Comparison of ENCODE assay signal across 12 cellular contexts in the genomic region with DNA sequence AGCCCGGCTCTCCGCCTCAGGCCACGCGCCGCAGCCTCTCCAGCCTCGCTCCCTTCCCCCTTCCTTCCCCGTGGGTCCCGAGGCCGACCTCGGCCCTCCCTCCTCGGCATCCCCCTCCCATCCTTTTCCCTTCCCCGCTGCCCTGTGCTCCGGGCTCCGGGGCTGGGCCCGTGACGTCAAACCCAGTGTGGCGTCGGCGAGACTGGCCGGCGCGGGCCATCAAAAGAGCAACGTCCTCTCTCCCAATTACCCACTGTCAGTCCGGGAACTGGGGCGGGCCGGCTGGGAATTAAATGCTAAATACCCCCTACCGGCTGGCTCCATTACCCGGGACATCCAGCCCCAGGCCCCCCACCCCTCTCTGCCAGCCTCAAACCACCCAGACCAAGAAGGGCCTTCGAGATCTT. TPM values are rescaled to one million over a fixed set of nuclear protein-coding genes. Genes with fewer than 3 reads are reported as not detected.
DNase-seq lines count a peak whose midpoint lies in the region; ATAC-seq and TF ChIP-seq lines count a peak whose summit lies in the region.
"Had no signal": no experiment of that assay in that cellular context is flagged by ENCODE, and none has a peak within 500 bp of the region (broad histone marks: within the 10 kb centered on the region; RNA-seq: fewer than 3 reads in every experiment).

No MANE protein-coding gene starts in this region.

- H3K4me3 Mint-ChIP-seq in CD4-positive, alpha-beta memory T cell = peak overlapping the region in 7 of 8 donors; percentile 78 to 98 (median 93)
- H3K4me3 Mint-ChIP-seq in central memory CD8-positive, alpha-beta T cell = peak overlapping the region; percentile 98
- peak overlapping the region; percentile 70 to 91 (median 81) for H3K4me3 Mint-ChIP-seq in nephron

- peaks cover 62% of the 10 kb centered on the region for H3K4me1 ChIP-seq in CD4-positive, alpha-beta memory T cell (ENCODE audit: insufficient read depth, low read length)
- H3K4me1 ChIP-seq in HUES6 (ENCODE audit: control insufficient read depth, insufficient read depth, low read length) (peaks cover 40% of the 10 kb centered on the region), stomach (peaks cover 65 to 84% (median 71%) of the 10 kb centered on the region in 4 donors)

- H3K27me3 Mint-ChIP-seq in CD4-positive, alpha-beta memory T cell = peaks cover 35 to 40% of the 10 kb centered on the region in 2 donors
- H3K27me3 Mint-ChIP-seq in central memory CD8-positive, alpha-beta T cell = peaks cover 44% of the 10 kb centered on the region
- H3K27me3 Mint-ChIP-seq in nephron (ENCODE audit: low read depth) = peaks cover 99% of the 10 kb centered on the region

- H3K36me3 ChIP-seq in CD4-positive, alpha-beta memory T cell (ENCODE audit: insufficient read depth, low read length) = no peaks in the 10 kb centered on the region
- H3K36me3 ChIP-seq in HUES6 (ENCODE audit: control insufficient read depth, insufficient read depth, low read length) (no peaks in the 10 kb centered on the region), stomach (no peaks in the 10 kb centered on the region)
- H3K36me3 ChIP-seq: transverse colon had no signal

- ATAC-seq in central memory CD8-positive, alpha-beta T cell (replicated peaks; ENCODE audit: extremely low read depth, poor library complexity, severe bottlenecking) = no peak
- ATAC-seq in HG03520 (IDR thresholded peaks at IDR 0.05; ENCODE audit: unreplicated experiment) = no peak

- peaks cover 17 to 66% (median 32%) of the 10 kb centered on the region in 4 donors for H3K4me1 Mint-ChIP-seq in CD4-positive, alpha-beta memory T cell
- peaks cover 67% of the 10 kb centered on the region for H3K4me1 Mint-ChIP-seq in central memory CD8-positive, alpha-beta T cell
- H3K4me1 Mint-ChIP-seq in nephron = peaks cover 32% of the 10 kb centered on the region

- H3K4me3 ChIP-seq in CD4-positive, alpha-beta memory T cell (ENCODE audit: low read length in 2 of 2) = no peak overlapping the region
- H3K4me3 ChIP-seq in HUES6 (ENCODE audit: low read depth, low read length) = peak overlapping the region; percentile 50
- peak overlapping the region in 2 of 4 donors; percentile 50 to 63 for H3K4me3 ChIP-seq in stomach

- H3K9ac ChIP-seq in HUES6 (ENCODE audit: low read length) = peak overlapping the region; percentile 41

- no peaks in the 10 kb centered on the region for H3K9me3 ChIP-seq in CD4-positive, alpha-beta memory T cell (ENCODE audit: control insufficient read depth in 1 of 2, low read length in 2 of 2)
- H3K9me3 ChIP-seq in HUES6 (ENCODE audit: control insufficient read depth, insufficient read depth, low read depth, low read length) (no peaks in the 10 kb centered on the region), stomach (no peaks in the 10 kb centered on the region)
- H3K9me3 ChIP-seq: transverse colon had no signal

- no peak for TF ChIP-seq POLR2A in stomach (IDR thresholded peaks at IDR 0.05)

- no peak for TF ChIP-seq EP300 in stomach (IDR thresholded peaks at IDR 0.05)

- H3K27ac Mint-ChIP-seq in CD4-positive, alpha-beta memory T cell = peak overlapping the region in 4 of 7 donors; percentile 60 to 99 (median 76)
- peak overlapping the region; percentile 84 for H3K27ac Mint-ChIP-seq in central memory CD8-positive, alpha-beta T cell (ENCODE audit: low read depth)
- peak overlapping the region in 2 of 3 experiments; percentile 46 to 92 for H3K27ac Mint-ChIP-seq in nephron

- H3K27me3 ChIP-seq in CD4-positive, alpha-beta memory T cell (ENCODE audit: insufficient read depth, low read length) = peaks cover 54% of the 10 kb centered on the region
- H3K27me3 ChIP-seq in HUES6 (ENCODE audit: control insufficient read depth, insufficient read depth, low read length) = peaks cover 97% of the 10 kb centered on the region
- peaks cover 77 to 100% (median 99%) of the 10 kb centered on the region in 3 donors for H3K27me3 ChIP-seq in stomach

- DNase-seq in CD4-positive, alpha-beta memory T cell = no peak
- no peak for DNase-seq in central memory CD8-positive, alpha-beta T cell (ENCODE audit: low spot score in 2 of 2)
- DNase-seq in stomach = no peak
- no peak for DNase-seq in Ammon's horn (ENCODE audit: low spot score)
- no peak for DNase-seq in AG08396 (ENCODE audit: low spot score)
- DNase-seq: foreskin melanocyte, Kasumi-1, SHP77, transverse colon had no signal

- 3 to 15% (median 6%) methylated on average over 10 to 29 of the region's 29 CpGs for WGBS in stomach, 5 donors

- H3K36me3 Mint-ChIP-seq in CD4-positive, alpha-beta memory T cell = peaks cover 9 to 33% of the 10 kb centered on the region in 2 donors
- H3K36me3 Mint-ChIP-seq in central memory CD8-positive, alpha-beta T cell (ENCODE audit: insufficient read depth) = peaks cover 48% of the 10 kb centered on the region
- H3K36me3 Mint-ChIP-seq in nephron (ENCODE audit: low read depth) = peaks cover 6% of the 10 kb centered on the region

- intact Hi-C loops in CD4-positive, alpha-beta memory T cell (cut with micrococcal nuclease) = loop anchor here (2.0 to 5.0 kb wide), 2 partner anchors 13 to 960 kb away; no protein-coding TSS in a partner anchor
- intact Hi-C loops in stomach (cut with DNase I; ENCODE audit: low total_unique reads) = no loop called here

- peaks cover 0 to 20% (median 0%) of the 10 kb centered on the region in 8 donors for H3K9me3 Mint-ChIP-seq in CD4-positive, alpha-beta memory T cell
- H3K9me3 Mint-ChIP-seq in central memory CD8-positive, alpha-beta T cell = no peaks in the 10 kb centered on the region
- peaks cover 3% of the 10 kb centered on the region for H3K9me3 Mint-ChIP-seq in nephron

- H3K27ac ChIP-seq in CD4-positive, alpha-beta memory T cell (ENCODE audit: low read depth, low read length) = no peak overlapping the region
- H3K27ac ChIP-seq in HUES6 (ENCODE audit: low read depth, low read length) = peak overlapping the region; percentile 18; the same call in 1 of the 2 replicates
- H3K27ac ChIP-seq in stomach = no peak overlapping the region
- H3K27ac ChIP-seq: transverse colon had no signal

- CTCF ChIA-PET in CD4-positive, alpha-beta memory T cell (lab: Charles Lee; ENCODE audit: partially characterized antibody) = interaction anchor here (1.0 to 2.1 kb wide), 6 partner anchors 15 to 425 kb away, joined by 3 to 10 read pairs (median 5); no protein-coding TSS in a partner anchor

- TF ChIP-seq CTCF in nephron (IDR thresholded peaks at IDR 0.05; ENCODE audit: unreplicated experiment in 3 of 3) (no peak), stomach (IDR thresholded peaks at IDR 0.05) (no peak)

- POLR2A ChIA-PET in CD4-positive, alpha-beta memory T cell (lab: Charles Lee; ENCODE audit: partially characterized antibody) = interaction anchor here (1.2 to 4.5 kb wide), 7 partner anchors 9 to 351 kb away, joined by 3 to 43 read pairs (median 12); no protein-coding TSS in a partner anchor

RNA-seq across cellular contexts. Expression of a gene that starts 2.6 kb away (rescaled TPM):
- 10 to 100 TPM; 61.9 to 63.8 TPM for total RNA-seq in CD4-positive, alpha-beta memory T cell
- polyA plus RNA-seq in CD4-positive, alpha-beta memory T cell = 10 to 100 TPM; 64.8 to 79.7 TPM
- 1 to 10 TPM in 1 of 5 donors, under 1 TPM in 2, not detected in 2; 0.14 to 1.2 (median 0.18) TPM for total RNA-seq in stomach
- under 1 TPM; 0.12 to 0.46 (median 0.18) TPM for polyA plus RNA-seq in stomach

Comparison
In these comparisons a context has a peak if more than half of its experiments do, and no peak if none do; other contexts are left out.
1. RNA of a gene that starts 2.6 kb away (total RNA-seq): 61.9 to 63.8 TPM in CD4-positive, alpha-beta memory T cell; 0.14 to 1.2 TPM in stomach; every median in the first group is over 10 times any median in the second.
2. Peak in every context shown above with its lines, with median percentiles within 50 percentile points of each other: H3K27ac Mint-ChIP-seq and H3K4me3 Mint-ChIP-seq.